1 cellular context compared by ENCODE assay signal in genomic region chr16:22206013-22206846, GRCh38.
TF ChIP-seq lines count a peak whose summit lies in the region.

Gene EEF2K (plus strand): TSS chr16:22206278. CDS start chr16:22225730, 19,452 bp downstream.

TF ChIP-seq in HepG2, 621 proteins besides CTCF, POLR2A, EP300 and RAD21 (continued from another document and continues in another):
- TF ChIP-seq CSRNP1 (CRISPR knock-in tag; IDR thresholded peaks at IDR 0.05) = peak; percentile 98
- TF ChIP-seq ZNF720 (CRISPR knock-in tag; IDR thresholded peaks at IDR 0.05) = peak; percentile 48; the same call in 1 of the 2 replicates
- peak; percentile 95 for TF ChIP-seq SNAPC5 (CRISPR knock-in tag; IDR thresholded peaks at IDR 0.05; ENCODE audit: borderline replicate concordance)
- peak; percentile 74 for TF ChIP-seq CBFB (CRISPR knock-in tag; IDR thresholded peaks at IDR 0.05)
- TF ChIP-seq NBN (conservative IDR thresholded peaks at IDR 0.05) = no peak
- TF ChIP-seq GMEB2 (CRISPR knock-in tag; IDR thresholded peaks at IDR 0.05; ENCODE audit: low read depth) = peak; percentile 65
- TF ChIP-seq NFYB (CRISPR knock-in tag; IDR thresholded peaks at IDR 0.05) = peak; percentile 55
- peak; percentile 98; the same call in 1 of the 2 replicates for TF ChIP-seq ZNF709 (CRISPR knock-in tag; IDR thresholded peaks at IDR 0.05)
- peak; percentile 38 for TF ChIP-seq ZFP36 (IDR thresholded peaks at IDR 0.05; ENCODE audit: borderline replicate concordance, low read depth, low read length, partially characterized antibody)
- TF ChIP-seq GFI1 (CRISPR knock-in tag; IDR thresholded peaks at IDR 0.05; ENCODE audit: borderline replicate concordance) = peak; percentile 91
- TF ChIP-seq SALL2 (CRISPR knock-in tag; IDR thresholded peaks at IDR 0.05) = peak; percentile 83
- TF ChIP-seq FOSL1 (CRISPR knock-in tag; IDR thresholded peaks at IDR 0.05; ENCODE audit: borderline replicate concordance) = no peak
- TF ChIP-seq XRCC5 (optimal IDR thresholded peaks at IDR 0.05; ENCODE audit: low read length) = peak; percentile 99
- peak; percentile 86 for TF ChIP-seq RERE (CRISPR knock-in tag; IDR thresholded peaks at IDR 0.05; ENCODE audit: low read depth)
- peak; percentile 94 for TF ChIP-seq FOXA3 (CRISPR knock-in tag; IDR thresholded peaks at IDR 0.05)
- no peak; the same call in 1 of the 2 replicates for TF ChIP-seq GPN1 (CRISPR knock-in tag; IDR thresholded peaks at IDR 0.05; ENCODE audit: borderline replicate concordance)
- peak; percentile 80 for TF ChIP-seq ZNF292 (CRISPR knock-in tag; IDR thresholded peaks at IDR 0.05; ENCODE audit: borderline replicate concordance, low read depth)
- peak; percentile 92 for TF ChIP-seq NR0B2 (CRISPR knock-in tag; IDR thresholded peaks at IDR 0.05)
- TF ChIP-seq DDIT3 (CRISPR knock-in tag; IDR thresholded peaks at IDR 0.05) = no peak
- peak; percentile 71; the same call in 1 of the 2 replicates for TF ChIP-seq ZBTB8A (CRISPR knock-in tag; IDR thresholded peaks at IDR 0.05; ENCODE audit: borderline replicate concordance, low read depth)
- peak; percentile 87 for TF ChIP-seq ZNF883 (CRISPR knock-in tag; IDR thresholded peaks at IDR 0.05; ENCODE audit: not compliant biosample characterization)
- TF ChIP-seq MTF2 (CRISPR knock-in tag; IDR thresholded peaks at IDR 0.05; ENCODE audit: borderline replicate concordance) = peak; percentile 90
- TF ChIP-seq CBX2 (IDR thresholded peaks at IDR 0.05; ENCODE audit: low read depth, low read length) = no peak
- TF ChIP-seq CBX2 (CRISPR knock-in tag; IDR thresholded peaks at IDR 0.05; ENCODE audit: low read depth) = peak; percentile 60
- TF ChIP-seq GATA4 (IDR thresholded peaks at IDR 0.05; ENCODE audit: borderline replicate concordance, low read depth) = no peak; the same call in 1 of the 2 replicates
- TF ChIP-seq ZMAT5 (CRISPR knock-in tag; IDR thresholded peaks at IDR 0.05; ENCODE audit: borderline replicate concordance, low read depth) = no peak
- 0 out of 2 replicates have a peak, but pooled peaks have one; percentile 14 for TF ChIP-seq SIN3B (IDR thresholded peaks at IDR 0.05; ENCODE audit: low read length)
- no peak for TF ChIP-seq HNF1B (CRISPR knock-in tag; IDR thresholded peaks at IDR 0.05)
- TF ChIP-seq POGK (CRISPR knock-in tag; conservative IDR thresholded peaks at IDR 0.05) = peak; percentile 98
- peak; percentile 33; the same call in 1 of the 2 replicates for TF ChIP-seq MATR3 (CRISPR knock-in tag; IDR thresholded peaks at IDR 0.05)
- peak; percentile 97 for TF ChIP-seq IKZF5 (CRISPR knock-in tag; IDR thresholded peaks at IDR 0.05)
- peak; percentile 87 for TF ChIP-seq DZIP1 (CRISPR knock-in tag; IDR thresholded peaks at IDR 0.05)
- peak; percentile 91 for TF ChIP-seq KMT2B (CRISPR knock-in tag; IDR thresholded peaks at IDR 0.05)
- TF ChIP-seq NR2F2 (IDR thresholded peaks at IDR 0.05; ENCODE audit: borderline replicate concordance, low read depth) = no peak
- no peak for TF ChIP-seq SOX6 (IDR thresholded peaks at IDR 0.05)
- TF ChIP-seq SOX6 (CRISPR knock-in tag; IDR thresholded peaks at IDR 0.05) = peak; percentile 82
- TF ChIP-seq ZNF282 (IDR thresholded peaks at IDR 0.05; ENCODE audit: partially characterized antibody) = no peak
- peak; percentile 99 for TF ChIP-seq ETV5 (CRISPR knock-in tag; IDR thresholded peaks at IDR 0.05; ENCODE audit: borderline replicate concordance)
- peak; percentile 75; the same call in 1 of the 2 replicates for TF ChIP-seq ZNF558 (CRISPR knock-in tag; IDR thresholded peaks at IDR 0.05; ENCODE audit: borderline replicate concordance)
- peak; percentile 87 for TF ChIP-seq ASH2L (IDR thresholded peaks at IDR 0.05; ENCODE audit: insufficient read length, low read depth, low read length)
- peak; percentile 97 for TF ChIP-seq TBX2 (CRISPR knock-in tag; IDR thresholded peaks at IDR 0.05; ENCODE audit: borderline replicate concordance)
- TF ChIP-seq CCDC6 (CRISPR knock-in tag; IDR thresholded peaks at IDR 0.05) = peak; percentile 100
